In genomic region chr5:157611571-157612067, GRCh38 we compare ENCODE assay signal across 1 cellular context.
TF ChIP-seq lines count a peak whose summit lies in the region.

No MANE protein-coding gene starts in this region.

TF ChIP-seq in HepG2, 621 proteins besides CTCF, POLR2A, EP300 and RAD21:
- no peak for TF ChIP-seq PRPF4 (IDR thresholded peaks at IDR 0.05; ENCODE audit: low read depth, low read length, poor library complexity, severe bottlenecking)
- TF ChIP-seq ADNP (CRISPR knock-in tag; IDR thresholded peaks at IDR 0.05) = no peak
- no peak for TF ChIP-seq DNMT3B (CRISPR knock-in tag; conservative IDR thresholded peaks at IDR 0.05)
- TF ChIP-seq ZNF543 (CRISPR knock-in tag; IDR thresholded peaks at IDR 0.05) = no peak
- no peak for TF ChIP-seq ZNF503 (CRISPR knock-in tag; IDR thresholded peaks at IDR 0.05)
